ENCODE assay signal across 9 cellular contexts in genomic region chr6:158706369-158706982, GRCh38. TPM values are rescaled to one million over a fixed set of nuclear protein-coding genes. Genes with fewer than 3 reads are reported as not detected.
DNase-seq lines count a peak whose midpoint lies in the region; ATAC-seq, FAIRE-seq and TF ChIP-seq lines count a peak whose summit lies in the region.
"Had no signal": no experiment of that assay in that cellular context is flagged by ENCODE, and none has a peak within 500 bp of the region (broad histone marks: within the 10 kb centered on the region; RNA-seq: fewer than 3 reads in every experiment).

No MANE protein-coding gene starts in this region.

- no peak overlapping the region for H3K27ac ChIP-seq in liver (ENCODE audit: low read depth in 1 of 2, low read length in 2 of 2)
- no peak overlapping the region for H3K27ac ChIP-seq in CD4-positive, alpha-beta memory T cell (ENCODE audit: low read depth, low read length)

- intact Hi-C loops in MCF 10A (cut with micrococcal nuclease): loop anchor here (10.0 kb wide), 1 partner anchor 398 kb away; no protein-coding TSS in a partner anchor
- intact Hi-C loops in CD4-positive, alpha-beta memory T cell (cut with micrococcal nuclease): no loop called here

- no peak overlapping the region for H3K4me3 Mint-ChIP-seq in MCF 10A (ENCODE audit: unreplicated experiment)
- H3K4me3 Mint-ChIP-seq in CD4-positive, alpha-beta memory T cell: no peak overlapping the region
- H3K4me3 Mint-ChIP-seq: memory B cell had no signal

- POLR2A ChIA-PET in MCF 10A (lab: Yijun Ruan, JAX): interaction anchor here (0.6 to 2.8 kb wide), 29 partner anchors 9 to 539 kb away, joined by 3 to 21 read pairs (median 5); partner anchors contain the start of genes DYNLT1, EZR, GTF2H5 and RSPH3
- POLR2A ChIA-PET in CD4-positive, alpha-beta memory T cell (lab: Charles Lee; ENCODE audit: partially characterized antibody): interaction anchor here (1.0 kb wide), 1 partner anchor 163 kb away, joined by 3 read pairs; no protein-coding TSS in a partner anchor

- peaks cover 0 to 6% (median 2%) of the 10 kb centered on the region in 4 donors for H3K4me1 ChIP-seq in liver (ENCODE audit: control insufficient read depth in 4 of 4, insufficient read depth in 4 of 4, low read length in 3 of 4)
- H3K4me1 ChIP-seq in CD4-positive, alpha-beta memory T cell (ENCODE audit: insufficient read depth, low read length): peaks cover 10% of the 10 kb centered on the region

- H3K27me3 Mint-ChIP-seq in MCF 10A (ENCODE audit: insufficient read depth, unreplicated experiment): no peaks in the 10 kb centered on the region
- H3K27me3 Mint-ChIP-seq in CD4-positive, alpha-beta memory T cell: no peaks in the 10 kb centered on the region
- H3K27me3 Mint-ChIP-seq: memory B cell had no signal

- H3K4me3 ChIP-seq in LNCaP clone FGC (ENCODE audit: low read depth, low read length) (no peak overlapping the region), liver (ENCODE audit: low read depth in 1 of 3, low read length in 3 of 3) (no peak overlapping the region)
- no peak overlapping the region for H3K4me3 ChIP-seq in CD4-positive, alpha-beta memory T cell (ENCODE audit: low read length in 2 of 2)

- peak overlapping the region; percentile 75 for H3K27ac Mint-ChIP-seq in MCF 10A (ENCODE audit: low read depth, unreplicated experiment)
- peak overlapping the region in 1 of 7 donors; percentile 17 for H3K27ac Mint-ChIP-seq in CD4-positive, alpha-beta memory T cell

- H3K9me3 Mint-ChIP-seq in MCF 10A (ENCODE audit: unreplicated experiment): no peaks in the 10 kb centered on the region
- H3K9me3 Mint-ChIP-seq in CD4-positive, alpha-beta memory T cell: no peaks in the 10 kb centered on the region
- H3K9me3 Mint-ChIP-seq: memory B cell had no signal

- CTCF ChIA-PET in MCF 10A (lab: Yijun Ruan, JAX): interaction anchor here (0.5 to 3.7 kb wide), 22 partner anchors 9 to 1876 kb away, joined by 3 to 63 read pairs (median 3); partner anchors contain the start of gene RSPH3
- CTCF ChIA-PET in CD4-positive, alpha-beta memory T cell (lab: Charles Lee; ENCODE audit: partially characterized antibody): interaction anchor here (1.4 to 3.3 kb wide), 8 partner anchors 10 to 273 kb away, joined by 3 to 19 read pairs (median 6); no protein-coding TSS in a partner anchor

- H3K4me1 Mint-ChIP-seq in MCF 10A (ENCODE audit: insufficient read depth, unreplicated experiment): peaks cover 32% of the 10 kb centered on the region
- peaks cover 4 to 18% (median 12%) of the 10 kb centered on the region in 4 donors for H3K4me1 Mint-ChIP-seq in CD4-positive, alpha-beta memory T cell

- no peaks in the 10 kb centered on the region for H3K27me3 ChIP-seq in liver (ENCODE audit: control insufficient read depth in 4 of 4, insufficient read depth in 4 of 4, low read length in 3 of 4)
- H3K27me3 ChIP-seq in CD4-positive, alpha-beta memory T cell (ENCODE audit: insufficient read depth, low read length): no peaks in the 10 kb centered on the region

- H3K36me3 Mint-ChIP-seq in MCF 10A (ENCODE audit: insufficient read depth, unreplicated experiment): no peaks in the 10 kb centered on the region
- peaks cover 23 to 28% of the 10 kb centered on the region in 2 donors for H3K36me3 Mint-ChIP-seq in CD4-positive, alpha-beta memory T cell
- H3K36me3 Mint-ChIP-seq: memory B cell had no signal

- FAIRE-seq in D721Med (lab: Jason Lieb, UNC): no peak

- no TSS peak for BruUV-seq in MCF 10A (replicated peaks; lab: Mats Ljungman, UMichigan)

- no peak for DNase-seq in D721Med (ENCODE audit: insufficient read length, low spot score)
- peak; percentile 30 for DNase-seq in LNCaP clone FGC (ENCODE audit: low read depth)
- DNase-seq in MCF 10A (ENCODE audit: unreplicated experiment): peak; percentile 77
- no peak for DNase-seq in CD4-positive, alpha-beta memory T cell

- H3K9me3 ChIP-seq in liver (ENCODE audit: control insufficient read depth in 4 of 4, low read length in 3 of 4): no peaks in the 10 kb centered on the region
- H3K9me3 ChIP-seq in CD4-positive, alpha-beta memory T cell (ENCODE audit: control insufficient read depth in 1 of 2, low read length in 2 of 2): no peaks in the 10 kb centered on the region

- peak; percentile 39 for TF ChIP-seq CTCF in D721Med (IDR thresholded peaks at IDR 0.05; ENCODE audit: insufficient read depth, missing control alignments)
- TF ChIP-seq CTCF in LNCaP clone FGC (IDR thresholded peaks at IDR 0.05; ENCODE audit: control insufficient read depth, extremely low read depth, insufficient read depth): peak; percentile 45
- peak; percentile 47 for TF ChIP-seq CTCF in MCF 10A (IDR thresholded peaks at IDR 0.05; ENCODE audit: unreplicated experiment)
- TF ChIP-seq CTCF in liver (IDR thresholded peaks at IDR 0.05; ENCODE audit: low read depth, low read length, missing input control): peak; percentile 39

- TF ChIP-seq RAD21 in liver (IDR thresholded peaks at IDR 0.05): peak; percentile 37 to 68

- no peak overlapping the region for H3K9ac ChIP-seq in liver (ENCODE audit: low read depth in 1 of 2, low read length in 2 of 2)

- ATAC-seq in HG03175 (IDR thresholded peaks at IDR 0.05; ENCODE audit: unreplicated experiment) (no peak), HG03457 (IDR thresholded peaks at IDR 0.05; ENCODE audit: unreplicated experiment) (no peak), GM21360 (IDR thresholded peaks at IDR 0.05; ENCODE audit: unreplicated experiment) (no peak)

- WGBS in liver: 63% methylated on average over 6 of the region's 6 CpGs

- H3K36me3 ChIP-seq in liver (ENCODE audit: control insufficient read depth in 4 of 4, insufficient read depth in 3 of 4, low read depth in 1 of 4, low read length in 3 of 4): no peaks in the 10 kb centered on the region
- no peaks in the 10 kb centered on the region for H3K36me3 ChIP-seq in CD4-positive, alpha-beta memory T cell (ENCODE audit: insufficient read depth, low read length)

TF ChIP-seq in liver, 16 proteins besides CTCF, POLR2A, EP300 and RAD21:
- TF ChIP-seq, protein P1, sequence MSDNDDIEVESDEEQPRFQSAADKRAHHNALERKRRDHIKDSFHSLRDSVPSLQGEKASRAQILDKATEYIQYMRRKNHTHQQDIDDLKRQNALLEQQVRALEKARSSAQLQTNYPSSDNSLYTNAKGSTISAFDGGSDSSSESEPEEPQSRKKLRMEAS (IDR thresholded peaks at IDR 0.05): no peak
- TF ChIP-seq YY1 (IDR thresholded peaks at IDR 0.05) (no peak), FOXA1 (IDR thresholded peaks at IDR 0.05) (no peak), TAF1 (conservative IDR thresholded peaks at IDR 0.05) (no peak), ZBTB33 (IDR thresholded peaks at IDR 0.05) (no peak), RXRA (IDR thresholded peaks at IDR 0.05) (no peak), EGR1 (IDR thresholded peaks at IDR 0.05; ENCODE audit: low read depth in 2 of 2) (no peak), HNF4A (conservative IDR thresholded peaks at IDR 0.05) (no peak), JUND (IDR thresholded peaks at IDR 0.05) (no peak), SP1 (IDR thresholded peaks at IDR 0.05) (no peak), ATF3 (IDR thresholded peaks at IDR 0.05) (no peak), FOXA2 (IDR thresholded peaks at IDR 0.05) (no peak)

RNA-seq across cellular contexts. Expression of gene SYTL3, which starts 56.6 kb away (rescaled TPM):
- total RNA-seq in MCF 10A (2022): 0.65 and 0.83 TPM in 2 replicates
- 1 to 10 TPM in 1 of 2 donors, under 1 TPM in 1; 0.28 to 1.7 TPM for total RNA-seq in liver
- polyA plus RNA-seq in liver: under 1 TPM; 0.40 to 0.62 TPM
- 10 to 100 TPM; 22.2 to 24.3 TPM for total RNA-seq in CD4-positive, alpha-beta memory T cell
- polyA plus RNA-seq in CD4-positive, alpha-beta memory T cell: 10 to 100 TPM; 11.9 to 13.3 TPM

Comparison
In these comparisons a context has a peak if more than half of its experiments do, and no peak if none do; other contexts are left out.
1. DNase-seq: peak in LNCaP clone FGC (single experiment) and MCF 10A (single experiment); none in D721Med (single experiment) and CD4-positive, alpha-beta memory T cell (0 of 5).
2. RNA of gene SYTL3, which starts 56.6 kb away (total RNA-seq): 22.2 to 24.3 TPM in CD4-positive, alpha-beta memory T cell; 0.28 to 1.7 TPM in liver and 0.65 to 0.83 TPM in MCF 10A; every median in the first group is over 4 times any median in the second.
3. Peak in every context shown above with its lines, with median percentiles within 50 percentile points of each other: CTCF ChIP-seq.